In genomic region chr4:39043058-39043696, GRCh38 we compare ENCODE assay signal across 11 cellular contexts. TPM values are rescaled to one million over a fixed set of nuclear protein-coding genes. Genes with fewer than 3 reads are reported as not detected.
DNase-seq lines count a peak whose midpoint lies in the region; ATAC-seq, FAIRE-seq and TF ChIP-seq lines count a peak whose summit lies in the region.
"Had no signal": no experiment of that assay in that cellular context is flagged by ENCODE, and none has a peak within 500 bp of the region (broad histone marks: within the 10 kb centered on the region; RNA-seq: fewer than 3 reads in every experiment).

No MANE protein-coding gene starts in this region.

- DNase-seq in T-helper 1 cell: no peak
- no peak for DNase-seq in activated CD8-positive, alpha-beta T cell treated with anti-CD3 and anti-CD28 coated beads for 36 hours
- peak; percentile 24 for DNase-seq in superior temporal gyrus (ENCODE audit: extremely low spot score)
- DNase-seq in NCI-H1105 treated with DMSO at 0.1 percent for 48 hours (lab: John Stamatoyannopoulos, UW): no peak
- DNase-seq in small intestine: no peak
- DNase-seq in mucosa of descending colon: no peak
- DNase-seq: NCI-H1092 treated with DMSO at 0.1 percent for 48 hours had no signal

- H3K27me3 Mint-ChIP-seq in T-helper 1 cell treated with Interleukin-12 subunit alpha and Interleukin-12 subunit beta and Interleukin-4 antibody, amounts not matched to agents 30 μg/mL and 1 μg/mL, for 36 hours (ENCODE audit: low read depth): no peaks in the 10 kb centered on the region
- H3K27me3 Mint-ChIP-seq in activated CD8-positive, alpha-beta T cell treated with anti-CD3 and anti-CD28 coated beads for 36 hours: no peaks in the 10 kb centered on the region

- peaks cover 12% of the 10 kb centered on the region for H3K4me1 ChIP-seq in iPS-20b (ENCODE audit: insufficient read depth, low read length)
- H3K4me1 ChIP-seq in small intestine (ENCODE audit: control insufficient read depth in 2 of 2, insufficient read depth in 1 of 2, low read depth in 1 of 2, low read length in 1 of 2): peaks cover 0 to 2% of the 10 kb centered on the region in 2 donors
- peaks cover 3% of the 10 kb centered on the region for H3K4me1 ChIP-seq in mucosa of descending colon (ENCODE audit: low read depth)

- no peaks in the 10 kb centered on the region for H3K36me3 ChIP-seq in iPS-20b (ENCODE audit: insufficient read depth, low read depth, low read length)
- no peaks in the 10 kb centered on the region for H3K36me3 ChIP-seq in small intestine (ENCODE audit: control insufficient read depth in 2 of 2, insufficient read depth in 2 of 2, low read length in 2 of 2)
- no peaks in the 10 kb centered on the region for H3K36me3 ChIP-seq in mucosa of descending colon (ENCODE audit: low read depth)

- WGBS in small intestine, 3 donors: 31 to 56% (median 50%) methylated on average over 10 of the region's 10 CpGs

- peak overlapping the region; percentile 77; the same call in 1 of the 2 replicates for H3K9ac ChIP-seq in iPS-20b (ENCODE audit: low read depth, low read length)

- no peak for FAIRE-seq in small intestine (lab: Jason Lieb, UNC)
- FAIRE-seq: A204.1, frontal cortex had no signal

- peak overlapping the region; percentile 80 for H3K4me3 Mint-ChIP-seq in T-helper 1 cell treated with Interleukin-12 subunit alpha and Interleukin-12 subunit beta and Interleukin-4 antibody, amounts not matched to agents 30 μg/mL and 1 μg/mL, for 36 hours
- H3K4me3 Mint-ChIP-seq in activated CD8-positive, alpha-beta T cell treated with anti-CD3 and anti-CD28 coated beads for 36 hours: peak overlapping the region; percentile 84

- no peaks in the 10 kb centered on the region for H3K9me3 Mint-ChIP-seq in T-helper 1 cell treated with Interleukin-12 subunit alpha and Interleukin-12 subunit beta and Interleukin-4 antibody, amounts not matched to agents 30 μg/mL and 1 μg/mL, for 36 hours
- no peaks in the 10 kb centered on the region for H3K9me3 Mint-ChIP-seq in activated CD8-positive, alpha-beta T cell treated with anti-CD3 and anti-CD28 coated beads for 36 hours

- ATAC-seq in activated CD8-positive, alpha-beta T cell treated with anti-CD3 and anti-CD28 coated beads for 36 hours: no peak
- no peak for ATAC-seq in mucosa of descending colon

- POLR2A ChIA-PET in activated CD8-positive, alpha-beta T cell treated with anti-CD3 and anti-CD28 coated beads for 36 hours (lab: Charles Lee): interaction anchor here (1.2 to 1.9 kb wide), 3 partner anchors 8 to 25 kb away, joined by 3 to 17 read pairs (median 3); partner anchors contain the start of gene TMEM156

- peak overlapping the region; percentile 90 for H3K27ac Mint-ChIP-seq in T-helper 1 cell treated with Interleukin-12 subunit alpha and Interleukin-12 subunit beta and Interleukin-4 antibody, amounts not matched to agents 30 μg/mL and 1 μg/mL, for 36 hours
- H3K27ac Mint-ChIP-seq in activated CD8-positive, alpha-beta T cell treated with anti-CD3 and anti-CD28 coated beads for 36 hours: peak overlapping the region; percentile 77

- CTCF ChIA-PET in activated CD8-positive, alpha-beta T cell treated with anti-CD3 and anti-CD28 coated beads for 36 hours (lab: Charles Lee): interaction anchor here (1.0 to 1.5 kb wide), 3 partner anchors 9 to 58 kb away, joined by 3 to 6 read pairs (median 3); no protein-coding TSS in a partner anchor

- H3K4me1 Mint-ChIP-seq in T-helper 1 cell treated with Interleukin-12 subunit alpha and Interleukin-12 subunit beta and Interleukin-4 antibody, amounts not matched to agents 30 μg/mL and 1 μg/mL, for 36 hours (ENCODE audit: low read depth): peaks cover 53% of the 10 kb centered on the region
- peaks cover 40% of the 10 kb centered on the region for H3K4me1 Mint-ChIP-seq in activated CD8-positive, alpha-beta T cell treated with anti-CD3 and anti-CD28 coated beads for 36 hours (ENCODE audit: low read depth)

- H3K4me3 ChIP-seq in iPS-20b (ENCODE audit: low read length): peak overlapping the region; percentile 85; the same call in 1 of the 2 replicates
- H3K4me3 ChIP-seq in small intestine (ENCODE audit: low read depth in 1 of 2, low read length in 2 of 2): no peak overlapping the region
- H3K4me3 ChIP-seq in mucosa of descending colon: no peak overlapping the region

- H3K36me3 Mint-ChIP-seq in T-helper 1 cell treated with Interleukin-12 subunit alpha and Interleukin-12 subunit beta and Interleukin-4 antibody, amounts not matched to agents 30 μg/mL and 1 μg/mL, for 36 hours (ENCODE audit: low read depth): peaks cover 12% of the 10 kb centered on the region
- peaks cover 2% of the 10 kb centered on the region for H3K36me3 Mint-ChIP-seq in activated CD8-positive, alpha-beta T cell treated with anti-CD3 and anti-CD28 coated beads for 36 hours (ENCODE audit: low read depth)

- H3K27me3 ChIP-seq in iPS-20b (ENCODE audit: insufficient read depth, low read length) (no peaks in the 10 kb centered on the region), small intestine (ENCODE audit: control insufficient read depth in 2 of 2, insufficient read depth in 2 of 2, low read length in 2 of 2) (no peaks in the 10 kb centered on the region)

- no peak for TF ChIP-seq CTCF in activated CD8-positive, alpha-beta T cell treated with anti-CD3 and anti-CD28 coated beads for 36 hours (IDR thresholded peaks at IDR 0.05)
- no peak for TF ChIP-seq CTCF in mucosa of descending colon (IDR thresholded peaks at IDR 0.05)

- H3K9me3 ChIP-seq in iPS-20b (ENCODE audit: insufficient read depth, low read depth, low read length) (no peaks in the 10 kb centered on the region), small intestine (ENCODE audit: control insufficient read depth, low read depth) (no peaks in the 10 kb centered on the region), mucosa of descending colon (no peaks in the 10 kb centered on the region)

- H3K27ac ChIP-seq in iPS-20b (ENCODE audit: low read length) (peak overlapping the region; percentile 49), small intestine (ENCODE audit: low read depth in 1 of 2, low read length in 1 of 2) (peak overlapping the region in 1 of 2 donors; percentile 42)

- intact Hi-C loops in activated CD8-positive, alpha-beta T cell treated with anti-CD3 and anti-CD28 coated beads for 36 hours (cut with micrococcal nuclease): loop anchor here (10.0 kb wide), 1 partner anchor 402 kb away; no protein-coding TSS in a partner anchor
- intact Hi-C loops in mucosa of descending colon (cut with DNase I, micrococcal nuclease): no loop called here

RNA-seq across cellular contexts. Expression of gene TMEM156, which starts 11.0 kb away (rescaled TPM):
- total RNA-seq in activated CD8-positive, alpha-beta T cell treated with anti-CD3 and anti-CD28 coated beads for 36 hours: 10 to 100 TPM; 11.7 to 12.0 TPM
- polyA plus RNA-seq in small intestine: 1 to 10 TPM in 2 of 3 donors, not detected in 1; 1.4 to 2.2 TPM
- total RNA-seq in mucosa of descending colon: 1 to 10 TPM in 1 of 3 donors, under 1 TPM in 2; 0.44 to 1.3 (median 0.94) TPM

RNA-seq across cellular contexts. Expression of gene KLHL5, which starts 18.9 kb away (rescaled TPM):
- total RNA-seq in activated CD8-positive, alpha-beta T cell treated with anti-CD3 and anti-CD28 coated beads for 36 hours: 1 to 10 TPM; 6.6 to 6.8 TPM
- polyA plus RNA-seq in small intestine: 10 to 100 TPM in 1 of 3 donors, 1 to 10 TPM in 2; 4.5 to 10.8 (median 7.8) TPM
- 10 to 100 TPM in 2 of 3 donors, 1 to 10 TPM in 1; 2.5 to 94.8 (median 15.2) TPM for total RNA-seq in mucosa of descending colon

Comparison
In these comparisons a context has a peak if more than half of its experiments do, and no peak if none do; other contexts are left out.
1. RNA of gene TMEM156, which starts 11.0 kb away (total RNA-seq): 11.7 to 12.0 TPM in activated CD8-positive, alpha-beta T cell treated with anti-CD3 and anti-CD28 coated beads for 36 hours; 0.44 to 1.3 TPM in mucosa of descending colon; every median in the first group is over 4 times any median in the second.